In genomic region chr6:14001329-14002012, GRCh38 we compare ENCODE assay signal across 1 cellular context.
TF ChIP-seq lines count a peak whose summit lies in the region.

No MANE protein-coding gene starts in this region.

TF ChIP-seq in HEK293T, 16 proteins besides CTCF, POLR2A, EP300 and RAD21:
- TF ChIP-seq BHLHE40 (IDR thresholded peaks at IDR 0.05; ENCODE audit: borderline replicate concordance) (no peak), ZNF384 (IDR thresholded peaks at IDR 0.05) (no peak), CTBP1 (IDR thresholded peaks at IDR 0.05; ENCODE audit: borderline replicate concordance) (no peak), L3MBTL2 (conservative IDR thresholded peaks at IDR 0.05) (no peak), NFRKB (IDR thresholded peaks at IDR 0.05) (no peak), FOXM1 (IDR thresholded peaks at IDR 0.05; ENCODE audit: borderline replicate concordance) (no peak), FOXA1 (IDR thresholded peaks at IDR 0.05) (no peak), SP1 (IDR thresholded peaks at IDR 0.05) (no peak)
